Comparison of ENCODE assay signal across 8 cellular contexts in genomic region chr1:41380979-41381690, GRCh38. TPM values are rescaled to one million over a fixed set of nuclear protein-coding genes. Genes with fewer than 3 reads are reported as not detected.
DNase-seq lines count a peak whose midpoint lies in the region; ATAC-seq, FAIRE-seq and TF ChIP-seq lines count a peak whose summit lies in the region.

No MANE protein-coding gene starts in this region.

- no peak for FAIRE-seq in urothelium cell line (lab: Jason Lieb, UNC)

- H3K27ac ChIP-seq in BLaER1: peak overlapping the region; percentile 79

- peaks cover 55% of the 10 kb centered on the region for H3K27me3 Mint-ChIP-seq in activated CD8-positive, alpha-beta T cell treated with anti-CD3 and anti-CD28 coated beads for 36 hours

- H3K4me2 ChIP-seq in BLaER1: peak overlapping the region; percentile 92

- H3K4me3 Mint-ChIP-seq in activated CD8-positive, alpha-beta T cell treated with anti-CD3 and anti-CD28 coated beads for 36 hours: peak overlapping the region; percentile 62

- peaks cover 65% of the 10 kb centered on the region for H3K27me3 ChIP-seq in BLaER1

- peaks cover 100% of the 10 kb centered on the region for H4K20me1 ChIP-seq in BLaER1

- H3K4me1 Mint-ChIP-seq in activated CD8-positive, alpha-beta T cell treated with anti-CD3 and anti-CD28 coated beads for 36 hours (ENCODE audit: low read depth): peaks cover 12% of the 10 kb centered on the region

- H3K9ac ChIP-seq in BLaER1: peak overlapping the region; percentile 76

- no peaks in the 10 kb centered on the region for H3K9me3 Mint-ChIP-seq in activated CD8-positive, alpha-beta T cell treated with anti-CD3 and anti-CD28 coated beads for 36 hours

- intact Hi-C loops in activated CD8-positive, alpha-beta T cell treated with anti-CD3 and anti-CD28 coated beads for 36 hours (cut with micrococcal nuclease): no loop called here
- intact Hi-C loops in left cardiac atrium (cut with DNase I): no loop called here

- POLR2A ChIA-PET in activated CD8-positive, alpha-beta T cell treated with anti-CD3 and anti-CD28 coated beads for 36 hours (lab: Charles Lee): interaction anchor here (0.8 to 2.5 kb wide), 2 partner anchors 18 to 38 kb away, joined by 3 to 6 read pairs; no protein-coding TSS in a partner anchor

- no peak overlapping the region for H3K27ac Mint-ChIP-seq in activated CD8-positive, alpha-beta T cell treated with anti-CD3 and anti-CD28 coated beads for 36 hours

- H3K36me3 Mint-ChIP-seq in activated CD8-positive, alpha-beta T cell treated with anti-CD3 and anti-CD28 coated beads for 36 hours (ENCODE audit: low read depth): no peaks in the 10 kb centered on the region

- H3K36me3 ChIP-seq in BLaER1: no peaks in the 10 kb centered on the region

- ATAC-seq in activated CD8-positive, alpha-beta T cell treated with anti-CD3 and anti-CD28 coated beads for 36 hours: no peak
- ATAC-seq in left cardiac atrium (peak; percentile 36 to 44), HG03565 (IDR thresholded peaks at IDR 0.05; ENCODE audit: unreplicated experiment) (no peak)

- CTCF ChIA-PET in activated CD8-positive, alpha-beta T cell treated with anti-CD3 and anti-CD28 coated beads for 36 hours (lab: Charles Lee): no interaction called here

- no peak for TF ChIP-seq CTCF in activated CD8-positive, alpha-beta T cell treated with anti-CD3 and anti-CD28 coated beads for 36 hours (IDR thresholded peaks at IDR 0.05)

- peaks cover 81% of the 10 kb centered on the region for H3K4me1 ChIP-seq in BLaER1

- H3K4me3 ChIP-seq in BLaER1: peak overlapping the region; percentile 66

- DNase-seq in NCI-H1105 (lab: John Stamatoyannopoulos, UW): peak; percentile 96
- DNase-seq in activated CD8-positive, alpha-beta T cell treated with anti-CD3 and anti-CD28 coated beads for 36 hours: peak; percentile 45
- DNase-seq in left cardiac atrium: peak; percentile 70
- peak; percentile 73 for DNase-seq in retina
- DNase-seq in urothelium cell line (ENCODE audit: low spot score): no peak
- DNase-seq in kidney glomerular epithelial cell (lab: John Stamatoyannopoulos, UW): no peak

- no peaks in the 10 kb centered on the region for H3K9me3 ChIP-seq in BLaER1

RNA-seq across cellular contexts. Expression of gene FOXO6, which starts 19.9 kb away (rescaled TPM):
- under 1 TPM; 0.49 to 0.68 TPM for total RNA-seq in activated CD8-positive, alpha-beta T cell treated with anti-CD3 and anti-CD28 coated beads for 36 hours
- 1 to 10 TPM; 1.8 to 2.9 TPM for total RNA-seq in left cardiac atrium

Comparison
In these comparisons a context has a peak if more than half of its experiments do, and no peak if none do; other contexts are left out.
1. DNase-seq: peak in NCI-H1105 (single experiment), activated CD8-positive, alpha-beta T cell treated with anti-CD3 and anti-CD28 coated beads for 36 hours (single experiment), left cardiac atrium (single experiment) and retina (single experiment); none in urothelium cell line (single experiment) and kidney glomerular epithelial cell (single experiment).
2. ATAC-seq: peak in left cardiac atrium (2 of 2); none in activated CD8-positive, alpha-beta T cell treated with anti-CD3 and anti-CD28 coated beads for 36 hours (single experiment) and HG03565 (single experiment).